ENCODE assay signal across 1 cellular context in genomic region chr11:119591836-119592310, GRCh38.
TF ChIP-seq lines count a peak whose summit lies in the region.

No MANE protein-coding gene starts in this region.

TF ChIP-seq in GM23338, 12 proteins besides CTCF, POLR2A, EP300 and RAD21:
- no peak for TF ChIP-seq POLR2AphosphoS5 (IDR thresholded peaks at IDR 0.05; ENCODE audit: low read depth)
- no peak for TF ChIP-seq EZH2phosphoT487 (IDR thresholded peaks at IDR 0.05; ENCODE audit: unreplicated experiment)
- TF ChIP-seq EZH2 (IDR thresholded peaks at IDR 0.05; ENCODE audit: low read depth, unreplicated experiment) = no peak
- no peak for TF ChIP-seq ZNF114 (CRISPR knock-in tag; IDR thresholded peaks at IDR 0.05)
- no peak for TF ChIP-seq ZNF462 (CRISPR knock-in tag; IDR thresholded peaks at IDR 0.05)
- no peak for TF ChIP-seq NANOG (IDR thresholded peaks at IDR 0.05; ENCODE audit: borderline replicate concordance)
- no peak for TF ChIP-seq CREB1 (CRISPR knock-in tag; IDR thresholded peaks at IDR 0.05; ENCODE audit: low read depth)
- no peak for TF ChIP-seq ETS1 (IDR thresholded peaks at IDR 0.05)
- no peak for TF ChIP-seq STAT1 (IDR thresholded peaks at IDR 0.05; ENCODE audit: unreplicated experiment)
- TF ChIP-seq JUNB (IDR thresholded peaks at IDR 0.05; ENCODE audit: unreplicated experiment) = no peak
- TF ChIP-seq REST (IDR thresholded peaks at IDR 0.05; ENCODE audit: unreplicated experiment) = no peak
- no peak for TF ChIP-seq ZNF331 (CRISPR knock-in tag; IDR thresholded peaks at IDR 0.05; ENCODE audit: low read depth)
TF ChIP-seq in GM23338: peak in this region for 0.
